ENCODE assay signal across 11 cellular contexts in genomic region chr4:106583567-106583966, GRCh38.
DNase-seq lines count a peak whose midpoint lies in the region; ATAC-seq, FAIRE-seq and TF ChIP-seq lines count a peak whose summit lies in the region.
"Had no signal": no experiment of that assay in that cellular context is flagged by ENCODE, and none has a peak within 500 bp of the region (broad histone marks: within the 10 kb centered on the region; RNA-seq: fewer than 3 reads in every experiment).

No MANE protein-coding gene starts in this region.

- peaks cover 3% of the 10 kb centered on the region for H3K4me1 ChIP-seq in fibroblast of lung (ENCODE audit: control insufficient read depth, extremely low read depth, insufficient read depth, low read length)

- CTCF ChIA-PET in activated CD4-positive, alpha-beta memory T cell treated with anti-CD3 and anti-CD28 coated beads for 36 hours (lab: Charles Lee) = no interaction called here

- H3K4me3 ChIP-seq in fibroblast of lung (replicated peaks in 1 of 4; ENCODE audit: control extremely low read depth in 1 of 4, insufficient read depth in 1 of 4, low read depth in 3 of 4, low read length in 4 of 4) (no peak overlapping the region), skeletal muscle cell (ENCODE audit: low read depth, low read length) (no peak overlapping the region)

- DNase-seq in H54 (ENCODE audit: insufficient read length, low spot score) = peak; percentile 25
- peak; percentile 94 for DNase-seq in RCC 7860 (ENCODE audit: low spot score)
- peak; percentile 88 to 98 for DNase-seq in fibroblast of lung (ENCODE audit: low read depth in 2 of 2)
- DNase-seq in skeletal muscle cell (ENCODE audit: low read depth) = peak; percentile 82
- DNase-seq in DMS153 treated with DMSO at 0.1 percent for 48 hours (lab: John Stamatoyannopoulos, UW; ENCODE audit: unreplicated experiment) = no peak
- no peak for DNase-seq in activated CD4-positive, alpha-beta memory T cell treated with anti-CD3 and anti-CD28 coated beads for 36 hours
- DNase-seq in NCI-H1930 (lab: John Stamatoyannopoulos, UW) = no peak
- DNase-seq: activated naive CD8-positive, alpha-beta T cell treated with anti-CD3 and anti-CD28 coated beads for 36 hours; head of caudate nucleus; occipital lobe had no signal

- no peak overlapping the region for H3K4me2 ChIP-seq in fibroblast of lung (ENCODE audit: extremely low read depth, insufficient read depth, low read length)

- H2AFZ ChIP-seq in fibroblast of lung (ENCODE audit: low read length) = no peak overlapping the region

- H3K27ac ChIP-seq in fibroblast of lung (ENCODE audit: insufficient read depth, low read length) = no peak overlapping the region

- TF ChIP-seq CTCF in fibroblast of lung (conservative IDR thresholded peaks at IDR 0.05 in 1 of 2, IDR thresholded peaks at IDR 0.05 in 1 of 2; ENCODE audit: low read depth in 1 of 2, low read length in 2 of 2) = no peak

- no peaks in the 10 kb centered on the region for H3K27me3 Mint-ChIP-seq in activated CD4-positive, alpha-beta memory T cell treated with anti-CD3 and anti-CD28 coated beads for 36 hours
- H3K27me3 Mint-ChIP-seq: activated naive CD8-positive, alpha-beta T cell treated with anti-CD3 and anti-CD28 coated beads for 36 hours had no signal

- FAIRE-seq in H54 (lab: Jason Lieb, UNC) (peak; percentile 91), RCC 7860 (lab: Jason Lieb, UNC) (peak; percentile 94)

- H3K36me3 ChIP-seq in fibroblast of lung (ENCODE audit: control insufficient read depth, insufficient read depth, low read length) = no peaks in the 10 kb centered on the region

- H3K27me3 ChIP-seq in fibroblast of lung (ENCODE audit: control insufficient read depth, insufficient read depth, low read length) = no peaks in the 10 kb centered on the region

- intact Hi-C loops in activated CD4-positive, alpha-beta memory T cell treated with anti-CD3 and anti-CD28 coated beads for 36 hours (cut with micrococcal nuclease) = no loop called here

- ATAC-seq in GM21390 (IDR thresholded peaks at IDR 0.05; ENCODE audit: unreplicated experiment) = no peak

- H3K79me2 ChIP-seq in fibroblast of lung (ENCODE audit: control insufficient read depth, insufficient read depth, low read length) = no peaks in the 10 kb centered on the region

- TF ChIP-seq POLR2A in H54 (IDR thresholded peaks at IDR 0.05; ENCODE audit: low read depth, low read length) = no peak

- no peaks in the 10 kb centered on the region for H4K20me1 ChIP-seq in fibroblast of lung (ENCODE audit: control insufficient read depth, extremely low read depth, insufficient read depth, low read length)

- no peaks in the 10 kb centered on the region for H3K9me3 ChIP-seq in fibroblast of lung (ENCODE audit: control insufficient read depth, insufficient read depth, low read depth, low read length)

- no peaks in the 10 kb centered on the region for H3K36me3 Mint-ChIP-seq in activated CD4-positive, alpha-beta memory T cell treated with anti-CD3 and anti-CD28 coated beads for 36 hours
- H3K36me3 Mint-ChIP-seq: activated naive CD8-positive, alpha-beta T cell treated with anti-CD3 and anti-CD28 coated beads for 36 hours had no signal

- no peaks in the 10 kb centered on the region for H3K4me1 Mint-ChIP-seq in activated CD4-positive, alpha-beta memory T cell treated with anti-CD3 and anti-CD28 coated beads for 36 hours (ENCODE audit: low read depth)
- H3K4me1 Mint-ChIP-seq: activated naive CD8-positive, alpha-beta T cell treated with anti-CD3 and anti-CD28 coated beads for 36 hours had no signal

- no peaks in the 10 kb centered on the region for H3K9me3 Mint-ChIP-seq in activated CD4-positive, alpha-beta memory T cell treated with anti-CD3 and anti-CD28 coated beads for 36 hours

- POLR2A ChIA-PET in activated CD4-positive, alpha-beta memory T cell treated with anti-CD3 and anti-CD28 coated beads for 36 hours (lab: Charles Lee) = no interaction called here

- no peak overlapping the region for H3K9ac ChIP-seq in fibroblast of lung (ENCODE audit: insufficient read depth, low read length)

- no peak overlapping the region for H3K4me3 Mint-ChIP-seq in activated CD4-positive, alpha-beta memory T cell treated with anti-CD3 and anti-CD28 coated beads for 36 hours
- H3K4me3 Mint-ChIP-seq: activated naive CD8-positive, alpha-beta T cell treated with anti-CD3 and anti-CD28 coated beads for 36 hours had no signal

- no peak overlapping the region for H3K27ac Mint-ChIP-seq in activated CD4-positive, alpha-beta memory T cell treated with anti-CD3 and anti-CD28 coated beads for 36 hours
- H3K27ac Mint-ChIP-seq: activated naive CD8-positive, alpha-beta T cell treated with anti-CD3 and anti-CD28 coated beads for 36 hours had no signal

Comparison
In these comparisons a context has a peak if more than half of its experiments do, and no peak if none do; other contexts are left out.
1. DNase-seq: peak in H54 (single experiment), RCC 7860 (single experiment), fibroblast of lung (2 of 2) and skeletal muscle cell (single experiment); none in DMS153 treated with DMSO at 0.1 percent for 48 hours (single experiment), activated CD4-positive, alpha-beta memory T cell treated with anti-CD3 and anti-CD28 coated beads for 36 hours (single experiment) and NCI-H1930 (0 of 2).